Comparison of ENCODE assay signal across 13 cellular contexts in the genomic region with DNA sequence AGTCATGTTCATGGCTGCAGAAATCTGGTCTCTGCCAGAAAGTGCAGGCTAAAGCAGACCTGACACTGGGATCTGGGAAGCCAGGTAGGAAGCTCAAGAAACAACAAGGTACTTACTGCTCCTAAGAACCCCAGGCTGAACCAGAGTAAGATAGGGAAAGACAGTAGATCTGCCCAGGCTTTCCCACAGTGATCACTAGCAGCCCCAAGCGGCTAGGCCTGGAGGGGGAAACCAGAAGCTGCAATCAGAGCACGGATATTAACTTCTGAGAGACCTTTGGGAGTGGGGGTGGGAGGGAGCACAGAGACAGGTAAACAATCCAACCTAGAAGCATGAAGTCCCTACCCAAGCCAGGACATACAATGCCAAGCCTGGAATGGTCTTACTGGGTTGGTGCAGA.
DNase-seq lines count a peak whose midpoint lies in the region; ATAC-seq and TF ChIP-seq lines count a peak whose summit lies in the region.
"Had no signal": no experiment of that assay in that cellular context is flagged by ENCODE, and none has a peak within 500 bp of the region (broad histone marks: within the 10 kb centered on the region; RNA-seq: fewer than 3 reads in every experiment).

No MANE protein-coding gene starts in this region.

- H3K4me3 Mint-ChIP-seq in activated naive CD4-positive, alpha-beta T cell treated with anti-CD3 and anti-CD28 coated beads, Interleukin-2, amount 50 U/mL, for 24 hours, result peak overlapping the region; percentile 54
- no peak overlapping the region for H3K4me3 Mint-ChIP-seq in activated naive CD4-positive, alpha-beta T cell treated with anti-CD3 and anti-CD28 coated beads, Interleukin-2, amount 10 ng/mL, durations not matched to agents 7 days and 5 days
- H3K4me3 Mint-ChIP-seq: activated T-cell treated with anti-CD3 and anti-CD28 coated beads, Interleukin-2, amount 50 U/mL, for 4 hours had no signal

- intact Hi-C loops in testis (cut with DNase I; ENCODE audit: low total_unique reads), result no loop called here

- H3K27ac ChIP-seq in coronary artery, result peak overlapping the region; percentile 91 to 96
- peak overlapping the region in 1 of 2 donors; percentile 82 for H3K27ac ChIP-seq in testis
- H3K27ac ChIP-seq: parathyroid adenoma had no signal

- H3K9me3 ChIP-seq in testis, result no peaks in the 10 kb centered on the region

- peaks cover 21% of the 10 kb centered on the region for H3K4me1 Mint-ChIP-seq in activated naive CD4-positive, alpha-beta T cell treated with anti-CD3 and anti-CD28 coated beads, Interleukin-2, amount 50 U/mL, for 24 hours
- H3K4me1 Mint-ChIP-seq in activated naive CD4-positive, alpha-beta T cell treated with anti-CD3 and anti-CD28 coated beads, Interleukin-2, amount 10 ng/mL, durations not matched to agents 7 days and 5 days, result peaks cover 23% of the 10 kb centered on the region

- no peak for TF ChIP-seq CTCF in coronary artery (IDR thresholded peaks at IDR 0.05)
- no peak for TF ChIP-seq CTCF in testis (IDR thresholded peaks at IDR 0.05)

- H3K4me3 ChIP-seq in coronary artery (peak overlapping the region; percentile 86), testis (no peak overlapping the region)

- peaks cover 40% of the 10 kb centered on the region for H3K27me3 Mint-ChIP-seq in activated naive CD4-positive, alpha-beta T cell treated with anti-CD3 and anti-CD28 coated beads, Interleukin-2, amount 50 U/mL, for 24 hours
- no peaks in the 10 kb centered on the region for H3K27me3 Mint-ChIP-seq in activated naive CD4-positive, alpha-beta T cell treated with anti-CD3 and anti-CD28 coated beads, Interleukin-2, amount 10 ng/mL, durations not matched to agents 7 days and 5 days

- 35 to 53% methylated on average over 2 of the region's 2 CpGs for WGBS in testis, 2 donors

- H3K36me3 Mint-ChIP-seq in activated naive CD4-positive, alpha-beta T cell treated with anti-CD3 and anti-CD28 coated beads, Interleukin-2, amount 50 U/mL, for 24 hours, result no peaks in the 10 kb centered on the region
- H3K36me3 Mint-ChIP-seq in activated naive CD4-positive, alpha-beta T cell treated with anti-CD3 and anti-CD28 coated beads, Interleukin-2, amount 10 ng/mL, durations not matched to agents 7 days and 5 days, result peaks cover 6% of the 10 kb centered on the region

- H3K36me3 ChIP-seq in testis (ENCODE audit: low read depth, missing control alignments), result no peaks in the 10 kb centered on the region

- H3K9me3 Mint-ChIP-seq in activated naive CD4-positive, alpha-beta T cell treated with anti-CD3 and anti-CD28 coated beads, Interleukin-2, amount 50 U/mL, for 24 hours, result no peaks in the 10 kb centered on the region
- no peaks in the 10 kb centered on the region for H3K9me3 Mint-ChIP-seq in activated naive CD4-positive, alpha-beta T cell treated with anti-CD3 and anti-CD28 coated beads, Interleukin-2, amount 10 ng/mL, durations not matched to agents 7 days and 5 days

- TF ChIP-seq POLR2A in testis (IDR thresholded peaks at IDR 0.05), result no peak

- CTCF ChIA-PET in activated naive CD4-positive, alpha-beta T cell treated with anti-CD3 and anti-CD28 coated beads, Interleukin-2, amount 10 ng/mL, durations not matched to agents 7 days and 5 days (lab: Charles Lee), result interaction anchor here (3.0 kb wide), 1 partner anchor 11 kb away, joined by 18 read pairs; no protein-coding TSS in a partner anchor

- no peaks in the 10 kb centered on the region for H3K27me3 ChIP-seq in testis

- no peak for DNase-seq in activated naive CD4-positive, alpha-beta T cell treated with anti-CD3 and anti-CD28 coated beads, Interleukin-2, amount 10 ng/mL, durations not matched to agents 7 days and 5 days
- no peak for DNase-seq in coronary artery (ENCODE audit: low spot score)
- peak; percentile 60 for DNase-seq in left kidney (ENCODE audit: low read depth, low spot score)
- DNase-seq in testis, result peak; percentile 42
- no peak for DNase-seq in activated CD4-positive, CD25-positive, alpha-beta regulatory T cell treated with anti-CD3 and anti-CD28 coated beads, Interleukin-2, amount 50 U/mL, for 72 hours
- no peak for DNase-seq in NCI-H2029 treated with DMSO at 0.1 percent for 48 hours (lab: John Stamatoyannopoulos, UW)
- DNase-seq: activated T-cell treated with anti-CD3 and anti-CD28 coated beads, Interleukin-2, amount 50 U/mL, for 4 hours; DMS79; NCI-H524; SHP77 had no signal

- no peak for ATAC-seq in HG03354 (IDR thresholded peaks at IDR 0.05; ENCODE audit: poor library complexity, severe bottlenecking, unreplicated experiment)
- ATAC-seq: activated T-cell treated with anti-CD3 and anti-CD28 coated beads, Interleukin-2, amount 50 U/mL, for 4 hours had no signal

- peaks cover 21% of the 10 kb centered on the region for H3K4me1 ChIP-seq in testis
- H3K4me1 ChIP-seq: parathyroid adenoma had no signal

- no peak overlapping the region for H3K27ac Mint-ChIP-seq in activated naive CD4-positive, alpha-beta T cell treated with anti-CD3 and anti-CD28 coated beads, Interleukin-2, amount 50 U/mL, for 24 hours
- H3K27ac Mint-ChIP-seq in activated naive CD4-positive, alpha-beta T cell treated with anti-CD3 and anti-CD28 coated beads, Interleukin-2, amount 10 ng/mL, durations not matched to agents 7 days and 5 days, result no peak overlapping the region

Comparison
In these comparisons a context has a peak if more than half of its experiments do, and no peak if none do; other contexts are left out.
1. DNase-seq: peak in left kidney (single experiment) and testis (single experiment); none in activated naive CD4-positive, alpha-beta T cell treated with anti-CD3 and anti-CD28 coated beads, Interleukin-2, amount 10 ng/mL, durations not matched to agents 7 days and 5 days (single experiment), coronary artery (single experiment), activated CD4-positive, CD25-positive, alpha-beta regulatory T cell treated with anti-CD3 and anti-CD28 coated beads, Interleukin-2, amount 50 U/mL, for 72 hours (single experiment) and NCI-H2029 treated with DMSO at 0.1 percent for 48 hours (single experiment).